25 cellular contexts compared by ENCODE assay signal in the genomic region with DNA sequence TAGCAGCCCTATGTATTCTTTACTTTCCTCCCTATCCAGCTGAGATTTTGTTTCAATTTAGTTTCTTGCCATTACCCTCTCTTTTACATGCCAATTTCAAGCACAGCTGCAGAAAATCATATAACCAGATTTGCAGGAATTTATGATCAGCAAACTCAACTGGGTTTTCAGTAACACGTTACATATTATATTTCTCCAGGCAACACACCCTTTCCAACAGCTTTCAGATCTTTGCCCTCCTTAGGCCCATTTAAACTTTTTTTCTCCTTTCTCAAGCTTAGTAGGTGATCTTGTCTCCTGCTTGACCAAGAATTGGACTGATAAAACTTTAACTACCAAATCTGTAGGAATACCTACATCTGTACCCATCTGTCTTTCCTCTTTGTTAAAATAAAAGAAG.
"Had no signal": no experiment of that assay in that cellular context is flagged by ENCODE, and none has a peak within 500 bp of the region (broad histone marks: within the 10 kb centered on the region; RNA-seq: fewer than 3 reads in every experiment).

No MANE protein-coding gene starts in this region.

- H3K27ac ChIP-seq: coronary artery, esophagus squamous epithelium, heart right ventricle, lower lobe of right lung, neural progenitor cell, parathyroid adenoma, right lobe of liver, suprapubic skin, vagina had no signal

- H3K9me3 ChIP-seq: esophagus squamous epithelium, heart right ventricle, lower lobe of right lung, right lobe of liver, suprapubic skin, vagina had no signal

- H3K9ac ChIP-seq: neural progenitor cell, parathyroid adenoma had no signal

- H3K4me1 ChIP-seq: esophagus squamous epithelium, parathyroid adenoma, suprapubic skin, vagina had no signal

- H3K4me3 ChIP-seq: coronary artery, esophagus squamous epithelium, heart right ventricle, lower lobe of right lung, neural progenitor cell, right lobe of liver, suprapubic skin, vagina had no signal

- H3K4me3 Mint-ChIP-seq: effector memory CD8-positive, alpha-beta T cell; naive thymus-derived CD4-positive, alpha-beta T cell; nephron; neural progenitor cell; stimulated activated naive CD8-positive, alpha-beta T cell treated with anti-CD3 and anti-CD28 coated beads, Interleukin-15, amount 100 ng/mL, for 72 hours had no signal

- ATAC-seq: effector memory CD8-positive, alpha-beta T cell; heart right ventricle; left cardiac atrium; left ventricle myocardium superior; lower lobe of right lung; naive thymus-derived CD4-positive, alpha-beta T cell; right lobe of liver; stimulated activated naive CD8-positive, alpha-beta T cell treated with anti-CD3 and anti-CD28 coated beads, Interleukin-15, amount 100 ng/mL, for 72 hours had no signal

- H3K27me3 ChIP-seq: esophagus squamous epithelium, heart right ventricle, neural progenitor cell, right lobe of liver, suprapubic skin, vagina had no signal

- DNase-seq: effector memory CD8-positive, alpha-beta T cell; erythroblast; esophagus squamous epithelium; foreskin melanocyte; glutamatergic neuron; heart right ventricle; hippocampal formation; left cardiac atrium; left ventricle myocardium superior; lower lobe of right lung; naive thymus-derived CD4-positive, alpha-beta T cell; right lobe of liver; small intestine; stimulated activated CD4-positive, alpha-beta T cell treated with anti-CD3 and anti-CD28 coated beads, Interleukin-15, amount 100 ng/mL, for 24 hours; stimulated activated CD4-positive, alpha-beta T cell treated with anti-CD3 and anti-CD28 coated beads, Interleukin-2, amount 100 ng/mL, for 48 hours; stimulated activated naive CD4-positive, alpha-beta T cell; stimulated activated naive CD8-positive, alpha-beta T cell treated with anti-CD3 and anti-CD28 coated beads, Interleukin-15, amount 100 ng/mL, for 72 hours; trophoblast cell had no signal

- H3K9me3 Mint-ChIP-seq: effector memory CD8-positive, alpha-beta T cell; nephron; neural progenitor cell; stimulated activated naive CD8-positive, alpha-beta T cell treated with anti-CD3 and anti-CD28 coated beads, Interleukin-15, amount 100 ng/mL, for 72 hours had no signal

- H3K27ac Mint-ChIP-seq: effector memory CD8-positive, alpha-beta T cell; neural progenitor cell; progenitor cell of endocrine pancreas; stimulated activated naive CD8-positive, alpha-beta T cell treated with anti-CD3 and anti-CD28 coated beads, Interleukin-15, amount 100 ng/mL, for 72 hours had no signal

- H3K27me3 Mint-ChIP-seq: effector memory CD8-positive, alpha-beta T cell; naive thymus-derived CD4-positive, alpha-beta T cell; progenitor cell of endocrine pancreas; stimulated activated naive CD8-positive, alpha-beta T cell treated with anti-CD3 and anti-CD28 coated beads, Interleukin-15, amount 100 ng/mL, for 72 hours had no signal

- H3K36me3 ChIP-seq: lower lobe of right lung, neural progenitor cell, right lobe of liver, suprapubic skin, vagina had no signal
